1 cellular context compared by ENCODE assay signal in the genomic region with DNA sequence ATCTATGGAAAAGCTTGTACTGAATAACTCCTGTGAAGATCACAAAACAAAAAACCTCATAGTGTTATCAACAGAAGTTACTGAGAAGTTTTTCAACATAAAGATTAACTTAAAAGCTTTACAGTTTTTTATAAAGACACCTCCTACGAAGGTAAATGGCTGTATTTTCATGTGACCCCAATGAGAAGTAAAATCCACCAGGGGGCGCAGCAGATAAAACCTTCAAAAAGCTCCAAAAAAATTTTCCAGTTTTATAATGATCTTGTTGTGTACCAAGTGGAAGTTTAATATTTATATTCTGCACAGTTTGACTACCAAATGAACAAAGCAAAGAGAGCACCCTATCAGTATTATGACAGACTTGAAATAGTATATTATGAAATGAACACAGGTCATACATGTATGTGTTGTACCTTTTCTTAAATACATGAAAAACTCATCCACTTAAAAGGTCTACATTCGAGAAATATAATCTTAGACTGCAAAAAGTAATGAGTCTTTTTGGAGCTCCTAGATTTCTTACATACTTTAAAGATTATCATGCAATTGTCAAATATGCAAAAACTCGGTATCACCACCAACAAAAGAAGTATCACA.
TF ChIP-seq lines count a peak whose summit lies in the region.

No MANE protein-coding gene starts in this region.

TF ChIP-seq in K562, 482 proteins besides CTCF, POLR2A, EP300 and RAD21:
- TF ChIP-seq, protein P1, sequence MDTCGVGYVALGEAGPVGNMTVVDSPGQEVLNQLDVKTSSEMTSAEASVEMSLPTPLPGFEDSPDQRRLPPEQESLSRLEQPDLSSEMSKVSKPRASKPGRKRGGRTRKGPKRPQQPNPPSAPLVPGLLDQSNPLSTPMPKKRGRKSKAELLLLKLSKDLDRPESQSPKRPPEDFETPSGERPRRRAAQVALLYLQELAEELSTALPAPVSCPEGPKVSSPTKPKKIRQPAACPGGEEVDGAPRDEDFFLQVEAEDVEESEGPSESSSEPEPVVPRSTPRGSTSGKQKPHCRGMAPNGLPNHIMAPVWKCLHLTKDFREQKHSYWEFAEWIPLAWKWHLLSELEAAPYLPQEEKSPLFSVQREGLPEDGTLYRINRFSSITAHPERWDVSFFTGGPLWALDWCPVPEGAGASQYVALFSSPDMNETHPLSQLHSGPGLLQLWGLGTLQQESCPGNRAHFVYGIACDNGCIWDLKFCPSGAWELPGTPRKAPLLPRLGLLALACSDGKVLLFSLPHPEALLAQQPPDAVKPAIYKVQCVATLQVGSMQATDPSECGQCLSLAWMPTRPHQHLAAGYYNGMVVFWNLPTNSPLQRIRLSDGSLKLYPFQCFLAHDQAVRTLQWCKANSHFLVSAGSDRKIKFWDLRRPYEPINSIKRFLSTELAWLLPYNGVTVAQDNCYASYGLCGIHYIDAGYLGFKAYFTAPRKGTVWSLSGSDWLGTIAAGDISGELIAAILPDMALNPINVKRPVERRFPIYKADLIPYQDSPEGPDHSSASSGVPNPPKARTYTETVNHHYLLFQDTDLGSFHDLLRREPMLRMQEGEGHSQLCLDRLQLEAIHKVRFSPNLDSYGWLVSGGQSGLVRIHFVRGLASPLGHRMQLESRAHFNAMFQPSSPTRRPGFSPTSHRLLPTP (IDR thresholded peaks at IDR 0.05; ENCODE audit: borderline replicate concordance, extremely low read depth, insufficient read length) = no peak
- no peak for TF ChIP-seq ELF4 (CRISPR knock-in tag; IDR thresholded peaks at IDR 0.05)
- TF ChIP-seq POLR2AphosphoS2 (IDR thresholded peaks at IDR 0.05; ENCODE audit: low read length) = no peak
- TF ChIP-seq ADNP (tag; IDR thresholded peaks at IDR 0.05) = 0 out of 2 replicates have a peak, but pooled peaks have one; percentile 7
- TF ChIP-seq, protein P2, sequence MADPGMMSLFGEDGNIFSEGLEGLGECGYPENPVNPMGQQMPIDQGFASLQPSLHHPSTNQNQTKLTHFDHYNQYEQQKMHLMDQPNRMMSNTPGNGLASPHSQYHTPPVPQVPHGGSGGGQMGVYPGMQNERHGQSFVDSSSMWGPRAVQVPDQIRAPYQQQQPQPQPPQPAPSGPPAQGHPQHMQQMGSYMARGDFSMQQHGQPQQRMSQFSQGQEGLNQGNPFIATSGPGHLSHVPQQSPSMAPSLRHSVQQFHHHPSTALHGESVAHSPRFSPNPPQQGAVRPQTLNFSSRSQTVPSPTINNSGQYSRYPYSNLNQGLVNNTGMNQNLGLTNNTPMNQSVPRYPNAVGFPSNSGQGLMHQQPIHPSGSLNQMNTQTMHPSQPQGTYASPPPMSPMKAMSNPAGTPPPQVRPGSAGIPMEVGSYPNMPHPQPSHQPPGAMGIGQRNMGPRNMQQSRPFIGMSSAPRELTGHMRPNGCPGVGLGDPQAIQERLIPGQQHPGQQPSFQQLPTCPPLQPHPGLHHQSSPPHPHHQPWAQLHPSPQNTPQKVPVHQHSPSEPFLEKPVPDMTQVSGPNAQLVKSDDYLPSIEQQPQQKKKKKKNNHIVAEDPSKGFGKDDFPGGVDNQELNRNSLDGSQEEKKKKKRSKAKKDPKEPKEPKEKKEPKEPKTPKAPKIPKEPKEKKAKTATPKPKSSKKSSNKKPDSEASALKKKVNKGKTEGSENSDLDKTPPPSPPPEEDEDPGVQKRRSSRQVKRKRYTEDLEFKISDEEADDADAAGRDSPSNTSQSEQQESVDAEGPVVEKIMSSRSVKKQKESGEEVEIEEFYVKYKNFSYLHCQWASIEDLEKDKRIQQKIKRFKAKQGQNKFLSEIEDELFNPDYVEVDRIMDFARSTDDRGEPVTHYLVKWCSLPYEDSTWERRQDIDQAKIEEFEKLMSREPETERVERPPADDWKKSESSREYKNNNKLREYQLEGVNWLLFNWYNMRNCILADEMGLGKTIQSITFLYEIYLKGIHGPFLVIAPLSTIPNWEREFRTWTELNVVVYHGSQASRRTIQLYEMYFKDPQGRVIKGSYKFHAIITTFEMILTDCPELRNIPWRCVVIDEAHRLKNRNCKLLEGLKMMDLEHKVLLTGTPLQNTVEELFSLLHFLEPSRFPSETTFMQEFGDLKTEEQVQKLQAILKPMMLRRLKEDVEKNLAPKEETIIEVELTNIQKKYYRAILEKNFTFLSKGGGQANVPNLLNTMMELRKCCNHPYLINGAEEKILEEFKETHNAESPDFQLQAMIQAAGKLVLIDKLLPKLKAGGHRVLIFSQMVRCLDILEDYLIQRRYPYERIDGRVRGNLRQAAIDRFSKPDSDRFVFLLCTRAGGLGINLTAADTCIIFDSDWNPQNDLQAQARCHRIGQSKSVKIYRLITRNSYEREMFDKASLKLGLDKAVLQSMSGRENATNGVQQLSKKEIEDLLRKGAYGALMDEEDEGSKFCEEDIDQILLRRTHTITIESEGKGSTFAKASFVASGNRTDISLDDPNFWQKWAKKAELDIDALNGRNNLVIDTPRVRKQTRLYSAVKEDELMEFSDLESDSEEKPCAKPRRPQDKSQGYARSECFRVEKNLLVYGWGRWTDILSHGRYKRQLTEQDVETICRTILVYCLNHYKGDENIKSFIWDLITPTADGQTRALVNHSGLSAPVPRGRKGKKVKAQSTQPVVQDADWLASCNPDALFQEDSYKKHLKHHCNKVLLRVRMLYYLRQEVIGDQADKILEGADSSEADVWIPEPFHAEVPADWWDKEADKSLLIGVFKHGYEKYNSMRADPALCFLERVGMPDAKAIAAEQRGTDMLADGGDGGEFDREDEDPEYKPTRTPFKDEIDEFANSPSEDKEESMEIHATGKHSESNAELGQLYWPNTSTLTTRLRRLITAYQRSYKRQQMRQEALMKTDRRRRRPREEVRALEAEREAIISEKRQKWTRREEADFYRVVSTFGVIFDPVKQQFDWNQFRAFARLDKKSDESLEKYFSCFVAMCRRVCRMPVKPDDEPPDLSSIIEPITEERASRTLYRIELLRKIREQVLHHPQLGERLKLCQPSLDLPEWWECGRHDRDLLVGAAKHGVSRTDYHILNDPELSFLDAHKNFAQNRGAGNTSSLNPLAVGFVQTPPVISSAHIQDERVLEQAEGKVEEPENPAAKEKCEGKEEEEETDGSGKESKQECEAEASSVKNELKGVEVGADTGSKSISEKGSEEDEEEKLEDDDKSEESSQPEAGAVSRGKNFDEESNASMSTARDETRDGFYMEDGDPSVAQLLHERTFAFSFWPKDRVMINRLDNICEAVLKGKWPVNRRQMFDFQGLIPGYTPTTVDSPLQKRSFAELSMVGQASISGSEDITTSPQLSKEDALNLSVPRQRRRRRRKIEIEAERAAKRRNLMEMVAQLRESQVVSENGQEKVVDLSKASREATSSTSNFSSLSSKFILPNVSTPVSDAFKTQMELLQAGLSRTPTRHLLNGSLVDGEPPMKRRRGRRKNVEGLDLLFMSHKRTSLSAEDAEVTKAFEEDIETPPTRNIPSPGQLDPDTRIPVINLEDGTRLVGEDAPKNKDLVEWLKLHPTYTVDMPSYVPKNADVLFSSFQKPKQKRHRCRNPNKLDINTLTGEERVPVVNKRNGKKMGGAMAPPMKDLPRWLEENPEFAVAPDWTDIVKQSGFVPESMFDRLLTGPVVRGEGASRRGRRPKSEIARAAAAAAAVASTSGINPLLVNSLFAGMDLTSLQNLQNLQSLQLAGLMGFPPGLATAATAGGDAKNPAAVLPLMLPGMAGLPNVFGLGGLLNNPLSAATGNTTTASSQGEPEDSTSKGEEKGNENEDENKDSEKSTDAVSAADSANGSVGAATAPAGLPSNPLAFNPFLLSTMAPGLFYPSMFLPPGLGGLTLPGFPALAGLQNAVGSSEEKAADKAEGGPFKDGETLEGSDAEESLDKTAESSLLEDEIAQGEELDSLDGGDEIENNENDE (IDR thresholded peaks at IDR 0.05; ENCODE audit: low read depth, low read length) = no peak
- TF ChIP-seq HNRNPUL1 (IDR thresholded peaks at IDR 0.05; ENCODE audit: low read length) = no peak
- TF ChIP-seq, protein P3, sequence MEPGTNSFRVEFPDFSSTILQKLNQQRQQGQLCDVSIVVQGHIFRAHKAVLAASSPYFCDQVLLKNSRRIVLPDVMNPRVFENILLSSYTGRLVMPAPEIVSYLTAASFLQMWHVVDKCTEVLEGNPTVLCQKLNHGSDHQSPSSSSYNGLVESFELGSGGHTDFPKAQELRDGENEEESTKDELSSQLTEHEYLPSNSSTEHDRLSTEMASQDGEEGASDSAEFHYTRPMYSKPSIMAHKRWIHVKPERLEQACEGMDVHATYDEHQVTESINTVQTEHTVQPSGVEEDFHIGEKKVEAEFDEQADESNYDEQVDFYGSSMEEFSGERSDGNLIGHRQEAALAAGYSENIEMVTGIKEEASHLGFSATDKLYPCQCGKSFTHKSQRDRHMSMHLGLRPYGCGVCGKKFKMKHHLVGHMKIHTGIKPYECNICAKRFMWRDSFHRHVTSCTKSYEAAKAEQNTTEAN (CRISPR knock-in tag; IDR thresholded peaks at IDR 0.05) = no peak
- TF ChIP-seq, protein P4, sequence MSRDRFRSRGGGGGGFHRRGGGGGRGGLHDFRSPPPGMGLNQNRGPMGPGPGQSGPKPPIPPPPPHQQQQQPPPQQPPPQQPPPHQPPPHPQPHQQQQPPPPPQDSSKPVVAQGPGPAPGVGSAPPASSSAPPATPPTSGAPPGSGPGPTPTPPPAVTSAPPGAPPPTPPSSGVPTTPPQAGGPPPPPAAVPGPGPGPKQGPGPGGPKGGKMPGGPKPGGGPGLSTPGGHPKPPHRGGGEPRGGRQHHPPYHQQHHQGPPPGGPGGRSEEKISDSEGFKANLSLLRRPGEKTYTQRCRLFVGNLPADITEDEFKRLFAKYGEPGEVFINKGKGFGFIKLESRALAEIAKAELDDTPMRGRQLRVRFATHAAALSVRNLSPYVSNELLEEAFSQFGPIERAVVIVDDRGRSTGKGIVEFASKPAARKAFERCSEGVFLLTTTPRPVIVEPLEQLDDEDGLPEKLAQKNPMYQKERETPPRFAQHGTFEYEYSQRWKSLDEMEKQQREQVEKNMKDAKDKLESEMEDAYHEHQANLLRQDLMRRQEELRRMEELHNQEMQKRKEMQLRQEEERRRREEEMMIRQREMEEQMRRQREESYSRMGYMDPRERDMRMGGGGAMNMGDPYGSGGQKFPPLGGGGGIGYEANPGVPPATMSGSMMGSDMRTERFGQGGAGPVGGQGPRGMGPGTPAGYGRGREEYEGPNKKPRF (IDR thresholded peaks at IDR 0.05; ENCODE audit: low read depth, low read length) = no peak
- no peak for TF ChIP-seq ZBTB17 (CRISPR knock-in tag; IDR thresholded peaks at IDR 0.05)
